Comparison of ENCODE assay signal across 7 cellular contexts in genomic region chr17:2335726-2336214, GRCh38. TPM values are rescaled to one million over a fixed set of nuclear protein-coding genes. Genes with fewer than 3 reads are reported as not detected.
DNase-seq lines count a peak whose midpoint lies in the region; ATAC-seq and TF ChIP-seq lines count a peak whose summit lies in the region.

No MANE protein-coding gene starts in this region.

- H3K27me3 Mint-ChIP-seq in neural progenitor cell (ENCODE audit: insufficient read depth, low read depth) = peaks cover 7% of the 10 kb centered on the region

- TF ChIP-seq EP300 in esophagus muscularis mucosa (IDR thresholded peaks at IDR 0.05) = no peak

- H3F3A ChIP-seq in PC-3 (ENCODE audit: low read length, unreplicated experiment) (no peaks in the 10 kb centered on the region), neural progenitor cell (ENCODE audit: low read depth) (peaks cover 29% of the 10 kb centered on the region)

- H3K4me2 ChIP-seq in PC-3 (ENCODE audit: low read length) = peak overlapping the region; percentile 98
- H3K4me2 ChIP-seq in neural progenitor cell = peak overlapping the region; percentile 97

- TF ChIP-seq POLR2A in esophagus muscularis mucosa (IDR thresholded peaks at IDR 0.05; ENCODE audit: low read depth) = no peak

- CTCF ChIA-PET in PC-3 (lab: Charles Lee) = interaction anchor here (3.8 kb wide), 1 partner anchor 17 kb away, joined by 26 read pairs; no protein-coding TSS in a partner anchor

- H3K4me1 ChIP-seq in PC-3 (ENCODE audit: insufficient read depth, low read length) (peaks cover 19% of the 10 kb centered on the region), esophagus muscularis mucosa (peaks cover 14 to 36% (median 32%) of the 10 kb centered on the region in 4 donors), neural progenitor cell (peaks cover 11% of the 10 kb centered on the region)

- 2% methylated on average over 17 of the region's 17 CpGs for WGBS in esophagus muscularis mucosa

- peak overlapping the region; percentile 50; the same call in 1 of the 2 replicates for H2AFZ ChIP-seq in PC-3 (ENCODE audit: low read length)
- H2AFZ ChIP-seq in neural progenitor cell (replicated peaks) = peak overlapping the region; percentile 68

- no peaks in the 10 kb centered on the region for H3K9me2 ChIP-seq in PC-3 (replicated peaks; ENCODE audit: low read length)

- ATAC-seq in PC-3 (no peak), HG02840 (IDR thresholded peaks at IDR 0.05; ENCODE audit: low FRiP score, unreplicated experiment) (no peak)

- H3K9ac ChIP-seq in PC-3 (ENCODE audit: low read length) = peak overlapping the region; percentile 100
- peak overlapping the region; percentile 91 for H3K9ac ChIP-seq in neural progenitor cell

- TSS peak; percentile 66 for BruUV-seq in PC-3 (replicated peaks; lab: Mats Ljungman, UMichigan)

- no peaks in the 10 kb centered on the region for H3K9me3 Mint-ChIP-seq in neural progenitor cell

- H4K20me1 ChIP-seq in PC-3 (ENCODE audit: low read length) = 0 out of 2 replicates have a peak, but pooled peaks cover 5% of the 10 kb centered on the region
- H4K20me1 ChIP-seq in neural progenitor cell (ENCODE audit: low read depth) = peaks cover 4% of the 10 kb centered on the region

- H3K27ac ChIP-seq in PC-3 (ENCODE audit: low read length) (peak overlapping the region; percentile 63), esophagus muscularis mucosa (replicated peaks in 1 of 4) (peak overlapping the region; percentile 89 to 95 (median 94)), neural progenitor cell (no peak overlapping the region)

- peaks cover 17% of the 10 kb centered on the region for H3K36me3 Mint-ChIP-seq in neural progenitor cell

- DNase-seq in GM12865 (ENCODE audit: low read depth) (no peak), PC-3 (no peak), esophagus muscularis mucosa (ENCODE audit: extremely low spot score) (no peak), neural progenitor cell (ENCODE audit: low spot score) (peak; percentile 36), SKM-1 treated with dmso at 0.1 percent for 144 hours (lab: John Stamatoyannopoulos, UW; ENCODE audit: unreplicated experiment) (no peak), AML-193 (lab: John Stamatoyannopoulos, UW) (no peak)

- H3K4me3 ChIP-seq in GM12865 (ENCODE audit: low read depth, low read length) = peak overlapping the region; percentile 89
- H3K4me3 ChIP-seq in PC-3 (ENCODE audit: low read length) = peak overlapping the region; percentile 99
- H3K4me3 ChIP-seq in esophagus muscularis mucosa = peak overlapping the region; percentile 83 to 99 (median 97)
- H3K4me3 ChIP-seq in neural progenitor cell = peak overlapping the region; percentile 95

- peaks cover 81% of the 10 kb centered on the region for H3K79me2 ChIP-seq in PC-3 (ENCODE audit: low read length)
- H3K79me2 ChIP-seq in neural progenitor cell (ENCODE audit: low read depth) = peaks cover 44% of the 10 kb centered on the region

- peak overlapping the region; percentile 81 for H3K27ac Mint-ChIP-seq in neural progenitor cell

- H3K27me3 ChIP-seq in PC-3 (ENCODE audit: low read length) (no peaks in the 10 kb centered on the region), esophagus muscularis mucosa (no peaks in the 10 kb centered on the region), neural progenitor cell (no peaks in the 10 kb centered on the region)

- POLR2A ChIA-PET in PC-3 (lab: Charles Lee; ENCODE audit: unreplicated experiment) = interaction anchor here (1.0 kb wide), 1 partner anchor 71 kb away, joined by 4 read pairs; no protein-coding TSS in a partner anchor

- H3K9me3 ChIP-seq in PC-3 (ENCODE audit: low read length) (no peaks in the 10 kb centered on the region), esophagus muscularis mucosa (no peaks in the 10 kb centered on the region), neural progenitor cell (ENCODE audit: low read depth) (no peaks in the 10 kb centered on the region)

- peak overlapping the region; percentile 99 for H3K4me3 Mint-ChIP-seq in neural progenitor cell

- H3K36me3 ChIP-seq in PC-3 (ENCODE audit: low read depth, low read length) (peaks cover 43% of the 10 kb centered on the region), esophagus muscularis mucosa (peaks cover 39 to 47% (median 45%) of the 10 kb centered on the region in 4 donors), neural progenitor cell (peaks cover 38% of the 10 kb centered on the region)

- TF ChIP-seq CTCF in GM12865 (IDR thresholded peaks at IDR 0.05; ENCODE audit: insufficient read depth, low read depth, low read length, missing control alignments) (no peak), PC-3 (conservative IDR thresholded peaks at IDR 0.05; ENCODE audit: low read depth, low read length) (no peak), esophagus muscularis mucosa (IDR thresholded peaks at IDR 0.05) (no peak), neural progenitor cell (IDR thresholded peaks at IDR 0.05) (no peak)

- intact Hi-C loops in PC-3 (cut with micrococcal nuclease) = loop anchor here (2.0 kb wide), 1 partner anchor 17 kb away; no protein-coding TSS in a partner anchor
- intact Hi-C loops in esophagus muscularis mucosa (cut with DNase I) = loop anchor here (5.0 kb wide), 1 partner anchor 72 kb away; no protein-coding TSS in a partner anchor

- H3K4me1 Mint-ChIP-seq in neural progenitor cell = peaks cover 24% of the 10 kb centered on the region

RNA-seq across cellular contexts. Expression of gene TSR1, which starts 0.5 kb away (rescaled TPM):
- total RNA-seq in PC-3 (2014; rRNA removed) = 70.3 and 90.2 TPM in 2 replicates
- total RNA-seq in esophagus muscularis mucosa = 10 to 100 TPM; 49.0 to 57.2 (median 55.1) TPM
- 42.2 and 55.0 TPM in 2 replicates for total RNA-seq in neural progenitor cell (ENCODE audit: low replicate concordance)

RNA-seq across cellular contexts. Expression of gene SGSM2, which starts 1.5 kb away (rescaled TPM):
- total RNA-seq in PC-3 (2014; rRNA removed) (36.6 and 47.2 TPM in 2 replicates), esophagus muscularis mucosa (10 to 100 TPM; 32.0 to 72.2 (median 37.8) TPM), neural progenitor cell (ENCODE audit: low replicate concordance) (39.0 and 70.7 TPM in 2 replicates)

RNA-seq across cellular contexts. Expression of gene SRR, which starts 32.0 kb away (rescaled TPM):
- total RNA-seq in PC-3 (2014; rRNA removed) (8.8 and 12.0 TPM in 2 replicates), esophagus muscularis mucosa (10 to 100 TPM; 14.4 to 19.6 (median 15.5) TPM), neural progenitor cell (ENCODE audit: low replicate concordance) (26.4 and 40.9 TPM in 2 replicates)

RNA-seq across cellular contexts. Expression of gene SMG6, which starts 32.2 kb away (rescaled TPM):
- total RNA-seq in PC-3 (2014; rRNA removed) (13.4 and 20.4 TPM in 2 replicates), esophagus muscularis mucosa (10 to 100 TPM; 38.2 to 67.7 (median 47.7) TPM), neural progenitor cell (ENCODE audit: low replicate concordance) (19.0 and 27.0 TPM in 2 replicates)
